26 cellular contexts compared by ENCODE assay signal in genomic region chr10:129675027-129675769, GRCh38.
"Had no signal": no experiment of that assay in that cellular context is flagged by ENCODE, and none has a peak within 500 bp of the region (broad histone marks: within the 10 kb centered on the region; RNA-seq: fewer than 3 reads in every experiment).

No MANE protein-coding gene starts in this region.

- H3K27me3 Mint-ChIP-seq: naive thymus-derived CD8-positive, alpha-beta T cell; stimulated activated naive CD8-positive, alpha-beta T cell treated with anti-CD3 and anti-CD28 coated beads, Interleukin-15, Interleukin-2, amounts not matched to agents 100 ng/mL and 50 ng/mL, for 24 hours had no signal

- H3K4me3 Mint-ChIP-seq: immature natural killer cell; naive thymus-derived CD8-positive, alpha-beta T cell; stimulated activated effector memory CD8-positive, alpha-beta T cell treated with anti-CD3 and anti-CD28 coated beads, Interleukin-12 subunit alpha, Interleukin-12 subunit beta, amount 100 ng/mL, for 72 hours; stimulated activated naive CD8-positive, alpha-beta T cell treated with anti-CD3 and anti-CD28 coated beads, Interleukin-15, Interleukin-2, amounts not matched to agents 100 ng/mL and 50 ng/mL, for 24 hours had no signal

- H3K27ac Mint-ChIP-seq: stimulated activated effector memory CD8-positive, alpha-beta T cell treated with anti-CD3 and anti-CD28 coated beads, Interleukin-12 subunit alpha, Interleukin-12 subunit beta, amount 100 ng/mL, for 72 hours; stimulated activated naive CD8-positive, alpha-beta T cell treated with anti-CD3 and anti-CD28 coated beads, Interleukin-15, Interleukin-2, amounts not matched to agents 100 ng/mL and 50 ng/mL, for 24 hours had no signal

- H3K36me3 Mint-ChIP-seq: stimulated activated effector memory CD8-positive, alpha-beta T cell treated with anti-CD3 and anti-CD28 coated beads, Interleukin-12 subunit alpha, Interleukin-12 subunit beta, amount 100 ng/mL, for 72 hours had no signal

- H3K4me3 ChIP-seq: colonic mucosa, left ventricle myocardium inferior, lower lobe of right lung, prostate gland, right atrium auricular region, suprapubic skin, transverse colon, upper lobe of right lung, uterus had no signal

- H3K4me1 ChIP-seq: colonic mucosa, left ventricle myocardium inferior, lower lobe of right lung, prostate gland, right atrium auricular region, suprapubic skin, transverse colon, upper lobe of right lung, uterus had no signal

- H3K4me1 Mint-ChIP-seq: stimulated activated effector memory CD8-positive, alpha-beta T cell treated with anti-CD3 and anti-CD28 coated beads, Interleukin-12 subunit alpha, Interleukin-12 subunit beta, amount 100 ng/mL, for 72 hours had no signal

- H3K9me3 ChIP-seq: colonic mucosa, prostate gland, suprapubic skin, transverse colon, upper lobe of right lung, uterus had no signal

- H3K27me3 ChIP-seq: colonic mucosa, right atrium auricular region, suprapubic skin, transverse colon, upper lobe of right lung, uterus had no signal

- ATAC-seq: left colon; naive thymus-derived CD8-positive, alpha-beta T cell; sciatic nerve; stimulated activated effector memory CD8-positive, alpha-beta T cell treated with anti-CD3 and anti-CD28 coated beads, Interleukin-12 subunit alpha, Interleukin-12 subunit beta, amount 100 ng/mL, for 72 hours; upper lobe of right lung had no signal

- H3K27ac ChIP-seq: colonic mucosa, left ventricle myocardium inferior, lower lobe of right lung, prostate gland, right atrium auricular region, suprapubic skin, transverse colon, upper lobe of right lung, uterus had no signal

- FAIRE-seq: endometrium, frontal cortex had no signal

- DNase-seq: colonic mucosa; dermis blood vessel endothelial cell; effector memory CD4-positive, alpha-beta T cell; erythroblast; hypothalamus; immature natural killer cell; islet precursor cell; kidney glomerular epithelial cell; left colon; left ventricle myocardium inferior; lower lobe of right lung; naive thymus-derived CD8-positive, alpha-beta T cell; nucleus accumbens; stimulated activated CD4-positive, alpha-beta T cell treated with anti-CD3 and anti-CD28 coated beads, Interleukin-2, amount 100 ng/mL, for 24 hours; stimulated activated CD4-positive, alpha-beta T cell treated with anti-CD3 and anti-CD28 coated beads, Interleukin-4, amount 100 ng/mL, for 24 hours; transverse colon; upper lobe of right lung; uterus had no signal

- H3K36me3 ChIP-seq: colonic mucosa, left ventricle myocardium inferior, lower lobe of right lung, prostate gland, right atrium auricular region, suprapubic skin, transverse colon, upper lobe of right lung, uterus had no signal
